ENCODE assay signal across 20 cellular contexts in genomic region chrX:53732797-53733196, GRCh38. TPM values are rescaled to one million over a fixed set of nuclear protein-coding genes. Genes with fewer than 3 reads are reported as not detected.
DNase-seq lines count a peak whose midpoint lies in the region; ATAC-seq, FAIRE-seq and TF ChIP-seq lines count a peak whose summit lies in the region.
"Had no signal": no experiment of that assay in that cellular context is flagged by ENCODE, and none has a peak within 500 bp of the region (broad histone marks: within the 10 kb centered on the region; RNA-seq: fewer than 3 reads in every experiment).

No MANE protein-coding gene starts in this region.

- intact Hi-C loops in gastrocnemius medialis (cut with DNase I; ENCODE audit: low total_unique reads): no loop called here

- peaks cover 14 to 16% of the 10 kb centered on the region in 2 donors for H3K9me3 Mint-ChIP-seq in activated naive CD4-positive, alpha-beta T cell treated with anti-CD3 and anti-CD28 coated beads, Interleukin-2, amount 50 U/mL, for 72 hours

- H3K36me3 ChIP-seq in gastrocnemius medialis (no peaks in the 10 kb centered on the region), brain microvascular endothelial cell (replicated peaks) (no peaks in the 10 kb centered on the region)
- H3K36me3 ChIP-seq: BLaER1 treated with 17β-estradiol and CSF1 and Interleukin-3, amounts not matched to agents 10 nM and 100 nM had no signal

- peaks cover 22 to 24% of the 10 kb centered on the region in 2 donors for H3K36me3 Mint-ChIP-seq in activated naive CD4-positive, alpha-beta T cell treated with anti-CD3 and anti-CD28 coated beads, Interleukin-2, amount 50 U/mL, for 72 hours

- no peak for TF ChIP-seq CTCF in gastrocnemius medialis (IDR thresholded peaks at IDR 0.05 in 4 of 5, conservative IDR thresholded peaks at IDR 0.05 in 1 of 5)
- TF ChIP-seq CTCF in brain microvascular endothelial cell (IDR thresholded peaks at IDR 0.05; ENCODE audit: low read depth, low read length, missing control alignments): no peak

- H3K9me3 ChIP-seq in gastrocnemius medialis: no peaks in the 10 kb centered on the region

- no peak overlapping the region for H3K27ac ChIP-seq in gastrocnemius medialis
- no peak overlapping the region for H3K27ac ChIP-seq in brain microvascular endothelial cell
- H3K27ac ChIP-seq: 22Rv1; BLaER1 treated with 17β-estradiol and CSF1 and Interleukin-3, amounts not matched to agents 10 nM and 100 nM; coronary artery; foreskin keratinocyte had no signal

- ATAC-seq in activated CD4-positive, CD25-positive, alpha-beta regulatory T cell treated with anti-CD3 and anti-CD28 coated beads, Interleukin-2, amount 50 U/mL, for 24 hours: peak; percentile 87 to 91
- ATAC-seq in HG03039 (IDR thresholded peaks at IDR 0.05; ENCODE audit: unreplicated experiment) (peak; percentile 67), gastrocnemius medialis (no peak)
- ATAC-seq in activated naive CD4-positive, alpha-beta T cell treated with anti-CD3 and anti-CD28 coated beads, Interleukin-2, amount 50 U/mL, for 72 hours: peak; percentile 93 to 94
- ATAC-seq: foreskin keratinocyte, left ventricle myocardium superior had no signal

- H3K4me1 ChIP-seq in gastrocnemius medialis: no peaks in the 10 kb centered on the region
- H3K4me1 ChIP-seq: foreskin keratinocyte had no signal

- DNase-seq in activated CD4-positive, CD25-positive, alpha-beta regulatory T cell (lab: John Stamatoyannopoulos, UW): no peak
- no peak for DNase-seq in GM12892 (ENCODE audit: insufficient read length)
- peak in 1 of 2 donors; percentile 25 for DNase-seq in activated naive CD4-positive, alpha-beta T cell treated with anti-CD3 and anti-CD28 coated beads, Interleukin-2, amount 50 U/mL, for 72 hours (ENCODE audit: low spot score in 2 of 2)
- no peak for DNase-seq in HPDE6-E6E7 (ENCODE audit: extremely low spot score)
- no peak for DNase-seq in gastrocnemius medialis
- DNase-seq in brain microvascular endothelial cell: no peak
- DNase-seq: DMS 273 treated with DMSO at 0.1 percent for 48 hours, foreskin keratinocyte, KG1, left ventricle myocardium superior, NCI-H1048, NCI-H2107, NCI-H82, SW 1271 had no signal

- H3K27me3 ChIP-seq in gastrocnemius medialis: no peaks in the 10 kb centered on the region
- H3K27me3 ChIP-seq in brain microvascular endothelial cell (replicated peaks): no peaks in the 10 kb centered on the region
- H3K27me3 ChIP-seq: foreskin keratinocyte had no signal

- H3K4me3 ChIP-seq in gastrocnemius medialis: no peak overlapping the region
- no peak overlapping the region for H3K4me3 ChIP-seq in brain microvascular endothelial cell (ENCODE audit: low read depth, low read length)
- H3K4me3 ChIP-seq: BLaER1 treated with 17β-estradiol and CSF1 and Interleukin-3, amounts not matched to agents 10 nM and 100 nM; coronary artery had no signal

- peak overlapping the region; percentile 93 to 95 for H3K27ac Mint-ChIP-seq in activated naive CD4-positive, alpha-beta T cell treated with anti-CD3 and anti-CD28 coated beads, Interleukin-2, amount 50 U/mL, for 72 hours

- peak; percentile 76 for FAIRE-seq in GM12892 (lab: Jason Lieb, UNC)
- FAIRE-seq: RCC 7860 had no signal

- in situ Hi-C loops in gastrocnemius medialis (cut with MboI; ENCODE audit: low sequenced_read_pairs in 4 of 4) (loop anchor here in 1 of 4 donors (25.0 kb wide), 1 partner anchor 105 kb away; no protein-coding TSS in a partner anchor), brain microvascular endothelial cell (cut with HindIII; ENCODE audit: low pct_ligation_motif_present, low sequenced_read_pairs) (no loop called here)

- no peak for TF ChIP-seq POLR2A in GM12892 (IDR thresholded peaks at IDR 0.05; ENCODE audit: low read depth, low read length)
- TF ChIP-seq POLR2A in gastrocnemius medialis (IDR thresholded peaks at IDR 0.05): no peak

RNA-seq across cellular contexts. Expression of gene HUWE1, which starts 46.3 kb away (rescaled TPM):
- polyA plus RNA-seq in GM12892 (2012; ENCODE audit: missing spikeins): 79.8 TPM
- total RNA-seq in activated naive CD4-positive, alpha-beta T cell treated with anti-CD3 and anti-CD28 coated beads, Interleukin-2, amount 50 U/mL, for 72 hours: 100 to 1,000 TPM; 505 to 553 TPM
- total RNA-seq in gastrocnemius medialis: 100 to 1,000 TPM in 3 of 4 donors, 10 to 100 TPM in 1; 99.7 to 173 (median 142) TPM

Comparison
In these comparisons a context has a peak if more than half of its experiments do, and no peak if none do; other contexts are left out.
1. ATAC-seq: peak in activated CD4-positive, CD25-positive, alpha-beta regulatory T cell treated with anti-CD3 and anti-CD28 coated beads, Interleukin-2, amount 50 U/mL, for 24 hours (2 of 2), HG03039 (single experiment) and activated naive CD4-positive, alpha-beta T cell treated with anti-CD3 and anti-CD28 coated beads, Interleukin-2, amount 50 U/mL, for 72 hours (2 of 2); none in gastrocnemius medialis (0 of 2).